In genomic region chr7:47979832-47980181, GRCh38 we compare ENCODE assay signal across 8 cellular contexts. TPM values are rescaled to one million over a fixed set of nuclear protein-coding genes. Genes with fewer than 3 reads are reported as not detected.
A peak's percentile ranks its signal among the peaks of the same experiment; 100 is the strongest.
DNase-seq lines count a peak whose midpoint lies in the region; ATAC-seq and TF ChIP-seq lines count a peak whose summit lies in the region.

No MANE protein-coding gene starts in this region.

- H3K27ac Mint-ChIP-seq in HFFc6: no peak overlapping the region
- peak overlapping the region; percentile 97 for H3K27ac Mint-ChIP-seq in activated CD8-positive, alpha-beta T cell treated with anti-CD3 and anti-CD28 coated beads for 36 hours

- peak overlapping the region; percentile 89 for H3K4me3 Mint-ChIP-seq in HFFc6
- H3K4me3 Mint-ChIP-seq in activated CD8-positive, alpha-beta T cell treated with anti-CD3 and anti-CD28 coated beads for 36 hours: peak overlapping the region; percentile 85

- peaks cover 19% of the 10 kb centered on the region for H3K4me1 Mint-ChIP-seq in HFFc6 (ENCODE audit: low read depth)
- peaks cover 22% of the 10 kb centered on the region for H3K4me1 Mint-ChIP-seq in activated CD8-positive, alpha-beta T cell treated with anti-CD3 and anti-CD28 coated beads for 36 hours (ENCODE audit: low read depth)

- CTCF ChIA-PET in activated CD8-positive, alpha-beta T cell treated with anti-CD3 and anti-CD28 coated beads for 36 hours (lab: Charles Lee): interaction anchor here (1.0 to 3.2 kb wide), 3 partner anchors 9 to 130 kb away, joined by 4 to 18 read pairs (median 13); no protein-coding TSS in a partner anchor

- no peaks in the 10 kb centered on the region for H3K27me3 ChIP-seq in spleen (replicated peaks in 1 of 7)

- H3K27ac ChIP-seq in spleen: peak overlapping the region; percentile 78 to 95 (median 92)

- H3K9me3 ChIP-seq in spleen: no peaks in the 10 kb centered on the region

- intact Hi-C loops in activated CD8-positive, alpha-beta T cell treated with anti-CD3 and anti-CD28 coated beads for 36 hours (cut with micrococcal nuclease): loop anchor here (1.0 kb wide), 1 partner anchor 105 kb away; no protein-coding TSS in a partner anchor
- intact Hi-C loops in spleen (cut with DNase I; ENCODE audit: low total_unique reads) (loop anchor here (5.0 kb wide), 1 partner anchor 107 kb away; the partner anchor contains the start of gene UPP1), posterior cingulate gyrus (cut with DNase I) (loop anchor here (5.0 to 10.0 kb wide), 2 partner anchors 65 to 107 kb away; partner anchors contain the start of gene UPP1)

- DNase-seq in HFFc6 (no peak), spleen (no peak), nucleus accumbens (lab: John Stamatoyannopoulos, UW) (no peak), posterior cingulate gyrus (no peak)
- no peak for DNase-seq in activated CD8-positive, alpha-beta T cell treated with anti-CD3 and anti-CD28 coated beads for 36 hours

- POLR2A ChIA-PET in activated CD8-positive, alpha-beta T cell treated with anti-CD3 and anti-CD28 coated beads for 36 hours (lab: Charles Lee): interaction anchor here (2.6 kb wide), 1 partner anchor 11 kb away, joined by 12 read pairs; no protein-coding TSS in a partner anchor

- 35 to 45% (median 41%) methylated on average over 7 of the region's 7 CpGs for WGBS in spleen, 5 donors

- peaks cover 9 to 32% (median 18%) of the 10 kb centered on the region in 6 donors for H3K4me1 ChIP-seq in spleen

- H3K36me3 Mint-ChIP-seq in HFFc6 (ENCODE audit: low read depth): peaks cover 17% of the 10 kb centered on the region
- peaks cover 30% of the 10 kb centered on the region for H3K36me3 Mint-ChIP-seq in activated CD8-positive, alpha-beta T cell treated with anti-CD3 and anti-CD28 coated beads for 36 hours (ENCODE audit: low read depth)

- H3K36me3 ChIP-seq in spleen: peaks cover 3 to 37% (median 33%) of the 10 kb centered on the region in 6 donors

- H3K9me3 Mint-ChIP-seq in HFFc6: no peaks in the 10 kb centered on the region
- H3K9me3 Mint-ChIP-seq in activated CD8-positive, alpha-beta T cell treated with anti-CD3 and anti-CD28 coated beads for 36 hours: peaks cover 2% of the 10 kb centered on the region

- TF ChIP-seq CTCF in HFFc6 (IDR thresholded peaks at IDR 0.05) (no peak), spleen (IDR thresholded peaks at IDR 0.05 in 8 of 11, conservative IDR thresholded peaks at IDR 0.05 in 3 of 11) (no peak)
- TF ChIP-seq CTCF in activated CD8-positive, alpha-beta T cell treated with anti-CD3 and anti-CD28 coated beads for 36 hours (IDR thresholded peaks at IDR 0.05): no peak

- ATAC-seq in activated CD8-positive, alpha-beta T cell treated with anti-CD3 and anti-CD28 coated beads for 36 hours: no peak
- ATAC-seq in HG03280 (IDR thresholded peaks at IDR 0.05; ENCODE audit: unreplicated experiment) (no peak), GM19455 (IDR thresholded peaks at IDR 0.05; ENCODE audit: unreplicated experiment) (no peak)

- no peak for TF ChIP-seq POLR2A in spleen (IDR thresholded peaks at IDR 0.05)

- H3K4me3 ChIP-seq in iPS-11a (ENCODE audit: low read depth, low read length) (peak overlapping the region; percentile 85), spleen (peak overlapping the region; percentile 56 to 79 (median 62))

- H3K27me3 Mint-ChIP-seq in HFFc6 (ENCODE audit: insufficient read depth): no peaks in the 10 kb centered on the region; the same call in 1 of the 2 replicates
- H3K27me3 Mint-ChIP-seq in activated CD8-positive, alpha-beta T cell treated with anti-CD3 and anti-CD28 coated beads for 36 hours: no peaks in the 10 kb centered on the region

RNA-seq across cellular contexts. Expression of gene HUS1, which starts 0.4 kb away (rescaled TPM):
- total RNA-seq in HFFc6 (2021; fragmentation: NEBNext Ultra II Directional; extraction: Animal tissue kit (Norgen Biotek cat#: 25700)): 10 to 100 TPM; 27.8 to 39.2 (median 34.6) TPM
- 10 to 100 TPM; 37.1 to 43.5 TPM for total RNA-seq in activated CD8-positive, alpha-beta T cell treated with anti-CD3 and anti-CD28 coated beads for 36 hours
- 10 to 100 TPM; 29.5 to 74.2 (median 37.3) TPM for total RNA-seq in spleen
- 1 to 10 TPM; 4.8 to 8.7 (median 6.2) TPM for polyA plus RNA-seq in spleen

RNA-seq across cellular contexts. Expression of gene PKD1L1, which starts 31.5 kb away (rescaled TPM):
- under 1 TPM in 2 of 6 experiments, not detected in 4; 0.03 to 0.14 TPM for total RNA-seq in HFFc6 (2021; fragmentation: NEBNext Ultra II Directional; extraction: Animal tissue kit (Norgen Biotek cat#: 25700))
- total RNA-seq in activated CD8-positive, alpha-beta T cell treated with anti-CD3 and anti-CD28 coated beads for 36 hours: under 1 TPM; 0.09 to 0.20 TPM
- under 1 TPM; 0.28 to 0.85 (median 0.40) TPM for total RNA-seq in spleen
- 1 to 10 TPM in 2 of 3 donors, under 1 TPM in 1; 0.41 to 1.3 (median 1.1) TPM for polyA plus RNA-seq in spleen

RNA-seq across cellular contexts. Expression of gene SUN3, which starts 49.1 kb away (rescaled TPM):
- total RNA-seq in HFFc6 (2021; fragmentation: NEBNext Ultra II Directional; extraction: Animal tissue kit (Norgen Biotek cat#: 25700)): 1 to 10 TPM in 4 of 6 experiments, not detected in 2; 1.1 to 2.1 (median 1.7) TPM
- total RNA-seq in activated CD8-positive, alpha-beta T cell treated with anti-CD3 and anti-CD28 coated beads for 36 hours: under 1 TPM in 1 of 2 experiments, not detected in 1; 0.95 TPM
- not detected for total RNA-seq in spleen
- not detected for polyA plus RNA-seq in spleen

RNA-seq across cellular contexts. Expression of gene C7orf57, which starts 55.5 kb away (rescaled TPM):
- total RNA-seq in HFFc6 (2021; fragmentation: NEBNext Ultra II Directional; extraction: Animal tissue kit (Norgen Biotek cat#: 25700)): under 1 TPM in 1 of 6 experiments, not detected in 5; 0.14 TPM
- total RNA-seq in activated CD8-positive, alpha-beta T cell treated with anti-CD3 and anti-CD28 coated beads for 36 hours: under 1 TPM; 0.74 to 0.83 TPM
- not detected for total RNA-seq in spleen
- under 1 TPM in 1 of 3 donors, not detected in 2; 0.03 TPM for polyA plus RNA-seq in spleen
